Comparison of ENCODE assay signal across 1 cellular context in genomic region chr2:145018502-145018901, GRCh38.
TF ChIP-seq lines count a peak whose summit lies in the region.

No MANE protein-coding gene starts in this region.

TF ChIP-seq in A549, 52 proteins besides CTCF, POLR2A, EP300 and RAD21 (continued from another document):
- TF ChIP-seq REST (IDR thresholded peaks at IDR 0.05) (no peak), KDM1A (IDR thresholded peaks at IDR 0.05; ENCODE audit: low read depth) (no peak), HES2 (IDR thresholded peaks at IDR 0.05) (peak; percentile 55; the same call in 1 of the 2 replicates), PBX3 (IDR thresholded peaks at IDR 0.05) (no peak), ESRRA (IDR thresholded peaks at IDR 0.05; ENCODE audit: borderline replicate concordance, low read length) (no peak), RCOR1 (IDR thresholded peaks at IDR 0.05; ENCODE audit: low read depth, low read length) (no peak), JUNB (IDR thresholded peaks at IDR 0.05) (peak; percentile 79), MAX (IDR thresholded peaks at IDR 0.05) (peak; percentile 89), SMC3 (IDR thresholded peaks at IDR 0.05) (peak; percentile 32; the same call in 1 of the 3 replicates)
